18 cellular contexts compared by ENCODE assay signal in genomic region chr15:38189651-38190280, GRCh38.
"Had no signal": no experiment of that assay in that cellular context is flagged by ENCODE, and none has a peak within 500 bp of the region (broad histone marks: within the 10 kb centered on the region; RNA-seq: fewer than 3 reads in every experiment).

No MANE protein-coding gene starts in this region.

- H3K27ac ChIP-seq: ascending aorta, coronary artery, epithelial cell of prostate, gastrocnemius medialis, tibial nerve had no signal

- H3K4me2 ChIP-seq: smooth muscle cell had no signal

- H3K4me1 ChIP-seq: ascending aorta, gastrocnemius medialis, tibial nerve had no signal

- H3K27ac Mint-ChIP-seq: activated CD8-positive, alpha-beta memory T cell treated with anti-CD3 and anti-CD28 coated beads, Interleukin-2, amount 10 ng/mL, durations not matched to agents 7 days and 5 days; activated naive CD8-positive, alpha-beta T cell treated with anti-CD3 and anti-CD28 coated beads, Interleukin-2, amount 10 ng/mL, durations not matched to agents 7 days and 5 days; activated T-cell treated with anti-CD3 and anti-CD28 coated beads, Interleukin-2, amount 50 U/mL, for 24 hours; stimulated activated effector memory CD8-positive, alpha-beta T cell treated with anti-CD3 and anti-CD28 coated beads, Interleukin-12 subunit alpha, Interleukin-12 subunit beta, amount 100 ng/mL, for 72 hours had no signal

- H3K9me3 Mint-ChIP-seq: activated naive CD8-positive, alpha-beta T cell treated with anti-CD3 and anti-CD28 coated beads, Interleukin-2, amount 10 ng/mL, durations not matched to agents 7 days and 5 days; activated T-cell treated with anti-CD3 and anti-CD28 coated beads, Interleukin-2, amount 50 U/mL, for 24 hours; stimulated activated effector memory CD8-positive, alpha-beta T cell treated with anti-CD3 and anti-CD28 coated beads, Interleukin-12 subunit alpha, Interleukin-12 subunit beta, amount 100 ng/mL, for 72 hours had no signal

- H3K4me3 Mint-ChIP-seq: activated CD8-positive, alpha-beta memory T cell treated with anti-CD3 and anti-CD28 coated beads, Interleukin-2, amount 10 ng/mL, durations not matched to agents 7 days and 5 days; activated naive CD8-positive, alpha-beta T cell treated with anti-CD3 and anti-CD28 coated beads, Interleukin-2, amount 10 ng/mL, durations not matched to agents 7 days and 5 days; activated T-cell treated with anti-CD3 and anti-CD28 coated beads, Interleukin-2, amount 50 U/mL, for 24 hours; stimulated activated effector memory CD8-positive, alpha-beta T cell treated with anti-CD3 and anti-CD28 coated beads, Interleukin-12 subunit alpha, Interleukin-12 subunit beta, amount 100 ng/mL, for 72 hours had no signal

- FAIRE-seq: kidney had no signal

- H3K27me3 ChIP-seq: ascending aorta, gastrocnemius medialis, tibial nerve had no signal

- ATAC-seq: activated CD8-positive, alpha-beta memory T cell treated with anti-CD3 and anti-CD28 coated beads, Interleukin-2, amount 10 ng/mL, durations not matched to agents 7 days and 5 days; gastrocnemius medialis; right cardiac atrium; stimulated activated effector memory CD8-positive, alpha-beta T cell treated with anti-CD3 and anti-CD28 coated beads, Interleukin-12 subunit alpha, Interleukin-12 subunit beta, amount 100 ng/mL, for 72 hours had no signal

- H3K9me3 ChIP-seq: ascending aorta, gastrocnemius medialis, tibial nerve had no signal

- H3K4me3 ChIP-seq: ascending aorta, coronary artery, gastrocnemius medialis, smooth muscle cell, tibial nerve had no signal

- DNase-seq: activated CD4-positive, alpha-beta T cell treated with anti-CD3 and anti-CD28 coated beads, Interleukin-2, amount 50 U/mL, for 4 hours; activated CD4-positive, CD25-positive, alpha-beta regulatory T cell treated with anti-CD3 and anti-CD28 coated beads, Interleukin-2, amount 50 U/mL, for 72 hours; activated CD8-positive, alpha-beta memory T cell treated with anti-CD3 and anti-CD28 coated beads, Interleukin-2, amount 10 ng/mL, durations not matched to agents 7 days and 5 days; activated effector memory CD4-positive, alpha-beta T cell treated with anti-CD3 and anti-CD28 coated beads, Interleukin-2, amount 50 U/mL, for 16 hours; activated naive CD8-positive, alpha-beta T cell treated with anti-CD3 and anti-CD28 coated beads, Interleukin-2, amount 10 ng/mL, durations not matched to agents 7 days and 5 days; activated T-cell treated with anti-CD3 and anti-CD28 coated beads, Interleukin-2, amount 50 U/mL, for 24 hours; effector CD8-positive, alpha-beta T cell; gastrocnemius medialis; kidney; midbrain; right cardiac atrium; T-helper 2 cell had no signal

- H3K36me3 Mint-ChIP-seq: activated CD8-positive, alpha-beta memory T cell treated with anti-CD3 and anti-CD28 coated beads, Interleukin-2, amount 10 ng/mL, durations not matched to agents 7 days and 5 days; activated naive CD8-positive, alpha-beta T cell treated with anti-CD3 and anti-CD28 coated beads, Interleukin-2, amount 10 ng/mL, durations not matched to agents 7 days and 5 days; stimulated activated effector memory CD8-positive, alpha-beta T cell treated with anti-CD3 and anti-CD28 coated beads, Interleukin-12 subunit alpha, Interleukin-12 subunit beta, amount 100 ng/mL, for 72 hours had no signal

- H3K36me3 ChIP-seq: ascending aorta, gastrocnemius medialis, tibial nerve had no signal

- H3K4me1 Mint-ChIP-seq: activated CD8-positive, alpha-beta memory T cell treated with anti-CD3 and anti-CD28 coated beads, Interleukin-2, amount 10 ng/mL, durations not matched to agents 7 days and 5 days; activated naive CD8-positive, alpha-beta T cell treated with anti-CD3 and anti-CD28 coated beads, Interleukin-2, amount 10 ng/mL, durations not matched to agents 7 days and 5 days; stimulated activated effector memory CD8-positive, alpha-beta T cell treated with anti-CD3 and anti-CD28 coated beads, Interleukin-12 subunit alpha, Interleukin-12 subunit beta, amount 100 ng/mL, for 72 hours had no signal
